1 cellular context compared by ENCODE assay signal in the genomic region with DNA sequence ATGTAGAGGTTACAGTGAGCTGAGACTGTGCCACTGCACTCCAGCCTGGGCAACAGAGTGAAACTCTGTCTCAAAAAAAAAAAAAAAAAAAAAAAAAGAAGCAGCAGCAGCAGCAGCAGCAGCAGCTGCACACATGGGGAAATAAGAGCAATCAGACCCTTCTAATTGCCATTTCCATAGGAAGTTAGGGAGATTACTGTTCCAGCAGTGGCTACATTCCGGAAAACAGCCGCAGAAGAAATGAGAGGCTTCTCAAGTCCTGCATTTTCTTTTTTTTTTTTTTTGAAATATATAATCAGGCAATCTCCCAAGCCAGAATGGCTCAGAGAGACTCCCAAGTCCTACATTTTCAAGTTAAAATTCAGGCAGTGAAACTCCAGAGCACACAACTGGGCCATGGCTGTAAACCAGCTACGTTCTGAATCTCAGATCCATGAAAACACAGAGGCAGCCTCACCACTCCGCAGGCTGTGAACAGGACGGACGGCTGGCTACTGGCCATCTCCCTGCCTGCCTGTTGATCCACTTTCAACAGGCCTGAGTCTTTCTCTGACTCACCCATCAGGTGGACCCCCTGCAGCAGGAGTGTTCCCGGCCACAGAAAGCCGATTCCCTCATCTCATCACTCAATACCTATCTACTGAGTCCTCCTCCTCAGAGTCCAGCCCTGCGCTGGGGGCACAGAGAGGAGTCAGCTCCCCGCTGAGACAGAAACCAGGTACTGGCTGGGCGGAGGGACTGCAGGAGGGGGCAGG.
TF ChIP-seq lines count a peak whose summit lies in the region.

No MANE protein-coding gene starts in this region.

TF ChIP-seq in endothelial cell of umbilical vein, 7 proteins besides CTCF, POLR2A, EP300 and RAD21:
- no peak for TF ChIP-seq JUN (IDR thresholded peaks at IDR 0.05; ENCODE audit: borderline replicate concordance, insufficient read depth, insufficient read length, low read depth)
- no peak for TF ChIP-seq GATA2 (IDR thresholded peaks at IDR 0.05; ENCODE audit: insufficient read depth, insufficient read length, low read depth, low read length)
- TF ChIP-seq EZH2 (IDR thresholded peaks at IDR 0.05; ENCODE audit: borderline replicate concordance, low read depth, low read length, severe bottlenecking): no peak
- TF ChIP-seq POLR2AphosphoS5 (IDR thresholded peaks at IDR 0.05; ENCODE audit: insufficient read depth, low read depth, low read length): no peak
